ENCODE assay signal across 30 cellular contexts in genomic region chr10:99852481-99853213, GRCh38.
"Had no signal": no experiment of that assay in that cellular context is flagged by ENCODE, and none has a peak within 500 bp of the region (broad histone marks: within the 10 kb centered on the region; RNA-seq: fewer than 3 reads in every experiment).

No MANE protein-coding gene starts in this region.

- FAIRE-seq: bronchial epithelial cell, TTC549 had no signal

- H3K4me1 ChIP-seq: body of pancreas had no signal

- H3K27me3 Mint-ChIP-seq: activated B cell treated with CpG ODN at 0.5 μM for 24 hours; activated naive CD8-positive, alpha-beta T cell treated with anti-CD3 and anti-CD28 coated beads for 36 hours had no signal

- DNase-seq: activated B cell treated with CpG ODN at 0.5 μM for 24 hours; activated CD4-positive, alpha-beta memory T cell treated with anti-CD3 and anti-CD28 coated beads for 36 hours; activated CD4-positive, alpha-beta T cell treated with anti-CD3 and anti-CD28 coated beads for 1 hour; activated CD4-positive, alpha-beta T cell treated with anti-CD3 and anti-CD28 coated beads, Interleukin-2, amount 10 ng/mL, durations not matched to agents 7 days and 5 days; activated CD8-positive, alpha-beta memory T cell treated with anti-CD3 and anti-CD28 coated beads for 24 hours; activated gamma-delta T cell; activated naive CD4-positive, alpha-beta T cell treated with anti-CD3 and anti-CD28 coated beads for 36 hours; activated naive CD8-positive, alpha-beta T cell treated with anti-CD3 and anti-CD28 coated beads for 36 hours; activated T-cell treated with anti-CD3 and anti-CD28 coated beads, Interleukin-2, amount 50 U/mL, for 4 hours; anterior cingulate cortex; body of pancreas; central memory CD4-positive, alpha-beta T cell; Kasumi-1; KBM-7; NCI-H1092; NCI-H1417; NCI-H2029; NCI-H2107; NCI-H2171 treated with DMSO at 0.1 percent for 48 hours; NCI-H345; NCI-H510A; NCI-H526 treated with DMSO at 0.1 percent for 48 hours; NK-92 treated with Interleukin-12 subunit alpha and Interleukin-12 subunit beta, amount 100 ng/mL, for 24 hours; Peyer's patch; SHP77 treated with DMSO at 0.1 percent for 48 hours; T-helper 17 cell; T-helper 9 cell had no signal

- H3K9me3 Mint-ChIP-seq: activated B cell treated with CpG ODN at 0.5 μM for 24 hours; activated CD4-positive, alpha-beta memory T cell treated with anti-CD3 and anti-CD28 coated beads for 36 hours; activated CD4-positive, alpha-beta T cell treated with anti-CD3 and anti-CD28 coated beads, Interleukin-2, amount 10 ng/mL, durations not matched to agents 7 days and 5 days; activated naive CD4-positive, alpha-beta T cell treated with anti-CD3 and anti-CD28 coated beads for 36 hours; activated naive CD8-positive, alpha-beta T cell treated with anti-CD3 and anti-CD28 coated beads for 36 hours; activated T-cell treated with anti-CD3 and anti-CD28 coated beads, Interleukin-2, amount 50 U/mL, for 4 hours; activated T-helper 17 cell treated with anti-CD3 and anti-CD28 coated beads, Interleukin-2, amount 50 U/mL, for 72 hours had no signal

- H3K4me3 Mint-ChIP-seq: activated B cell treated with CpG ODN at 0.5 μM for 24 hours; activated CD4-positive, alpha-beta memory T cell treated with anti-CD3 and anti-CD28 coated beads for 36 hours; activated CD4-positive, alpha-beta T cell treated with anti-CD3 and anti-CD28 coated beads, Interleukin-2, amount 10 ng/mL, durations not matched to agents 7 days and 5 days; activated naive CD4-positive, alpha-beta T cell treated with anti-CD3 and anti-CD28 coated beads for 36 hours; activated naive CD8-positive, alpha-beta T cell treated with anti-CD3 and anti-CD28 coated beads for 36 hours; activated T-cell treated with anti-CD3 and anti-CD28 coated beads, Interleukin-2, amount 50 U/mL, for 4 hours; activated T-helper 17 cell treated with anti-CD3 and anti-CD28 coated beads, Interleukin-2, amount 50 U/mL, for 72 hours; T-helper 17 cell had no signal

- H3K4me3 ChIP-seq: body of pancreas, Peyer's patch had no signal

- H3K9me3 ChIP-seq: body of pancreas, Peyer's patch had no signal

- H3K27ac Mint-ChIP-seq: activated B cell treated with CpG ODN at 0.5 μM for 24 hours; activated CD4-positive, alpha-beta memory T cell treated with anti-CD3 and anti-CD28 coated beads for 36 hours; activated CD4-positive, alpha-beta T cell treated with anti-CD3 and anti-CD28 coated beads, Interleukin-2, amount 10 ng/mL, durations not matched to agents 7 days and 5 days; activated naive CD4-positive, alpha-beta T cell treated with anti-CD3 and anti-CD28 coated beads for 36 hours; activated naive CD8-positive, alpha-beta T cell treated with anti-CD3 and anti-CD28 coated beads for 36 hours; activated T-helper 17 cell treated with anti-CD3 and anti-CD28 coated beads, Interleukin-2, amount 50 U/mL, for 72 hours; T-helper 17 cell had no signal

- H3K27me3 ChIP-seq: body of pancreas, Peyer's patch had no signal

- H3K4me1 Mint-ChIP-seq: activated B cell treated with CpG ODN at 0.5 μM for 24 hours; activated CD4-positive, alpha-beta T cell treated with anti-CD3 and anti-CD28 coated beads, Interleukin-2, amount 10 ng/mL, durations not matched to agents 7 days and 5 days; activated naive CD8-positive, alpha-beta T cell treated with anti-CD3 and anti-CD28 coated beads for 36 hours; activated T-helper 17 cell treated with anti-CD3 and anti-CD28 coated beads, Interleukin-2, amount 50 U/mL, for 72 hours had no signal

- H3K27ac ChIP-seq: body of pancreas, Peyer's patch had no signal
